ENCODE assay signal across 12 cellular contexts in genomic region chr3:11724615-11725339, GRCh38.
DNase-seq lines count a peak whose midpoint lies in the region; ATAC-seq, FAIRE-seq and TF ChIP-seq lines count a peak whose summit lies in the region.
"Had no signal": no experiment of that assay in that cellular context is flagged by ENCODE, and none has a peak within 500 bp of the region (broad histone marks: within the 10 kb centered on the region; RNA-seq: fewer than 3 reads in every experiment).

No MANE protein-coding gene starts in this region.

- H4K20me1 ChIP-seq in smooth muscle cell (ENCODE audit: low read depth), result no peaks in the 10 kb centered on the region

- ATAC-seq in GM21447 (IDR thresholded peaks at IDR 0.05; ENCODE audit: unreplicated experiment) (peak; percentile 56), HG03520 (IDR thresholded peaks at IDR 0.05; ENCODE audit: unreplicated experiment) (peak; percentile 62)

- H3K9ac ChIP-seq in smooth muscle cell (ENCODE audit: low read depth), result no peak overlapping the region
- H3K9ac ChIP-seq: parathyroid adenoma had no signal

- H3K79me2 ChIP-seq in smooth muscle cell (ENCODE audit: low read depth), result no peaks in the 10 kb centered on the region
- H3K79me2 ChIP-seq: parathyroid adenoma had no signal

- H3K4me1 ChIP-seq in smooth muscle cell (ENCODE audit: low read depth), result peaks cover 11% of the 10 kb centered on the region

- H3K27me3 ChIP-seq in smooth muscle cell (ENCODE audit: low read depth), result peaks cover 8% of the 10 kb centered on the region
- H3K27me3 ChIP-seq: adrenal gland had no signal

- no peaks in the 10 kb centered on the region for H3F3A ChIP-seq in smooth muscle cell (ENCODE audit: low read depth)

- no peak overlapping the region for H2AFZ ChIP-seq in smooth muscle cell (ENCODE audit: low read depth)
- H2AFZ ChIP-seq: parathyroid adenoma had no signal

- WGBS in smooth muscle cell (ENCODE audit: low lambda C conversion rate), result 82% methylated on average over 8 of the region's 8 CpGs

- no peaks in the 10 kb centered on the region for H3K36me3 ChIP-seq in smooth muscle cell (ENCODE audit: low read depth)
- H3K36me3 ChIP-seq: adrenal gland had no signal

- no peak for FAIRE-seq in RCC 7860 (lab: Jason Lieb, UNC)

- DNase-seq in NOMO-1 treated with DMSO at 0.1 percent for 48 hours (lab: John Stamatoyannopoulos, UW; ENCODE audit: unreplicated experiment) (peak; percentile 30), NOMO-1 treated with dmso at 0.1 percent for 144 hours (lab: John Stamatoyannopoulos, UW; ENCODE audit: unreplicated experiment) (no peak), germinal center (ENCODE audit: low spot score) (peak; percentile 18), RCC 7860 (ENCODE audit: low spot score) (no peak), smooth muscle cell (lab: John Stamatoyannopoulos, UW; ENCODE audit: unreplicated experiment) (no peak), NCI-H510A treated with DMSO at 0.1 percent for 48 hours (lab: John Stamatoyannopoulos, UW) (no peak)
- DNase-seq: adrenal gland, NCI-H226 had no signal

- no peaks in the 10 kb centered on the region for H3K9me3 ChIP-seq in smooth muscle cell (replicated peaks; ENCODE audit: low read depth)
- H3K9me3 ChIP-seq: adrenal gland had no signal

- no peak overlapping the region for H3K4me2 ChIP-seq in smooth muscle cell

- H3K27ac ChIP-seq in smooth muscle cell (ENCODE audit: low read depth), result no peak overlapping the region
- H3K27ac ChIP-seq: adrenal gland, epithelial cell of prostate, parathyroid adenoma had no signal

- TF ChIP-seq CTCF in smooth muscle cell (IDR thresholded peaks at IDR 0.05; ENCODE audit: borderline replicate concordance, insufficient read depth, poor library complexity, severe bottlenecking), result no peak

- H3K4me3 ChIP-seq in smooth muscle cell, result no peak overlapping the region
- H3K4me3 ChIP-seq: adrenal gland had no signal

Comparison
In these comparisons a context has a peak if more than half of its experiments do, and no peak if none do; other contexts are left out.
1. DNase-seq: peak in NOMO-1 treated with DMSO at 0.1 percent for 48 hours (single experiment) and germinal center (single experiment); none in NOMO-1 treated with dmso at 0.1 percent for 144 hours (single experiment), RCC 7860 (single experiment), smooth muscle cell (single experiment) and NCI-H510A treated with DMSO at 0.1 percent for 48 hours (single experiment).